Comparison of ENCODE assay signal across 8 cellular contexts in genomic region chr2:39435254-39435653, GRCh38. TPM values are rescaled to one million over a fixed set of nuclear protein-coding genes. Genes with fewer than 3 reads are reported as not detected.
DNase-seq lines count a peak whose midpoint lies in the region; ATAC-seq lines count a peak whose summit lies in the region.

No MANE protein-coding gene starts in this region.

- no peak for DNase-seq in CD4-positive, alpha-beta memory T cell
- DNase-seq in NCI-H69 (lab: John Stamatoyannopoulos, UW) (peak; percentile 31), NCI-H2081 (lab: John Stamatoyannopoulos, UW) (no peak), NCI-H1436 treated with DMSO at 0.1 percent for 48 hours (lab: John Stamatoyannopoulos, UW) (no peak)

- H3K9me3 Mint-ChIP-seq in CD4-positive, alpha-beta memory T cell = no peaks in the 10 kb centered on the region

- H3K4me3 Mint-ChIP-seq in CD4-positive, alpha-beta memory T cell = peak overlapping the region; percentile 87 to 95 (median 92)

- no peak overlapping the region for H2AFZ ChIP-seq in neuron (ENCODE audit: low read depth, low read length)

- CTCF ChIA-PET in CD4-positive, alpha-beta memory T cell (lab: Charles Lee; ENCODE audit: partially characterized antibody) = no interaction called here

- peaks cover 44 to 67% (median 56%) of the 10 kb centered on the region in 4 donors for H3K4me1 Mint-ChIP-seq in CD4-positive, alpha-beta memory T cell

- H3K27me3 Mint-ChIP-seq in CD4-positive, alpha-beta memory T cell = no peaks in the 10 kb centered on the region

- H3K36me3 Mint-ChIP-seq in CD4-positive, alpha-beta memory T cell = peaks cover 0 to 2% of the 10 kb centered on the region in 2 donors

- H3K27me3 ChIP-seq in CD4-positive, alpha-beta memory T cell (ENCODE audit: insufficient read depth, low read length) = no peaks in the 10 kb centered on the region
- H3K27me3 ChIP-seq in duodenal mucosa (ENCODE audit: control insufficient read depth in 1 of 2, insufficient read depth in 2 of 2, low read length in 2 of 2) = no peaks in the 10 kb centered on the region
- H3K27me3 ChIP-seq in neuron (ENCODE audit: insufficient read depth, low read length) = no peaks in the 10 kb centered on the region

- ATAC-seq in HG02678 (IDR thresholded peaks at IDR 0.05; ENCODE audit: unreplicated experiment) (no peak), GM19023 (IDR thresholded peaks at IDR 0.05; ENCODE audit: unreplicated experiment) (no peak)

- intact Hi-C loops in CD4-positive, alpha-beta memory T cell (cut with micrococcal nuclease) = loop anchor here (5.0 kb wide), 2 partner anchors 58 to 342 kb away; partner anchors contain the start of gene THUMPD2

- H3K9me3 ChIP-seq in CD4-positive, alpha-beta memory T cell (ENCODE audit: control insufficient read depth in 1 of 2, low read length in 2 of 2) = no peaks in the 10 kb centered on the region
- H3K9me3 ChIP-seq in duodenal mucosa (ENCODE audit: control insufficient read depth in 1 of 2, low read length in 2 of 2) (no peaks in the 10 kb centered on the region), neuron (ENCODE audit: low read length) (no peaks in the 10 kb centered on the region)

- no peaks in the 10 kb centered on the region for H3K36me3 ChIP-seq in CD4-positive, alpha-beta memory T cell (ENCODE audit: insufficient read depth, low read length)
- no peaks in the 10 kb centered on the region for H3K36me3 ChIP-seq in duodenal mucosa (ENCODE audit: control insufficient read depth in 1 of 2, insufficient read depth in 2 of 2, low read length in 2 of 2)
- no peaks in the 10 kb centered on the region for H3K36me3 ChIP-seq in neuron (ENCODE audit: insufficient read depth, low read length)

- peak overlapping the region; percentile 49 to 81 for H3K9ac ChIP-seq in duodenal mucosa (ENCODE audit: low read depth in 1 of 2, low read length in 2 of 2)

- POLR2A ChIA-PET in CD4-positive, alpha-beta memory T cell (lab: Charles Lee; ENCODE audit: partially characterized antibody) = no interaction called here

- H3K27ac ChIP-seq in CD4-positive, alpha-beta memory T cell (ENCODE audit: low read depth, low read length) = no peak overlapping the region
- peak overlapping the region; percentile 11 for H3K27ac ChIP-seq in duodenal mucosa (ENCODE audit: low read depth, low read length)

- peaks cover 56% of the 10 kb centered on the region for H3K4me1 ChIP-seq in CD4-positive, alpha-beta memory T cell (ENCODE audit: insufficient read depth, low read length)
- H3K4me1 ChIP-seq in duodenal mucosa (ENCODE audit: control insufficient read depth in 1 of 2, insufficient read depth in 2 of 2, low read length in 2 of 2) (peaks cover 26 to 60% of the 10 kb centered on the region in 2 donors), neuron (ENCODE audit: insufficient read depth, low read length) (peaks cover 23% of the 10 kb centered on the region)

- H3K27ac Mint-ChIP-seq in CD4-positive, alpha-beta memory T cell = peak overlapping the region in 5 of 7 donors; percentile 3 to 19 (median 9)

- H3K4me3 ChIP-seq in CD4-positive, alpha-beta memory T cell (ENCODE audit: low read length in 2 of 2) = no peak overlapping the region
- H3K4me3 ChIP-seq in duodenal mucosa (ENCODE audit: low read depth in 1 of 2, low read length in 2 of 2) (peak overlapping the region; percentile 80 to 85), neuron (ENCODE audit: low read length) (peak overlapping the region; percentile 83)

RNA-seq across cellular contexts. Expression of gene MAP4K3, which starts 1.8 kb away (rescaled TPM):
- 10 to 100 TPM; 16.1 to 18.1 TPM for total RNA-seq in CD4-positive, alpha-beta memory T cell
- 1 to 10 TPM; 1.7 to 2.6 TPM for polyA plus RNA-seq in CD4-positive, alpha-beta memory T cell

Comparison
In these comparisons a context has a peak if more than half of its experiments do, and no peak if none do; other contexts are left out.
1. H3K4me3 ChIP-seq: peak in duodenal mucosa (2 of 2) and neuron (single experiment); none in CD4-positive, alpha-beta memory T cell (0 of 2).